8 cellular contexts compared by ENCODE assay signal in the genomic region with DNA sequence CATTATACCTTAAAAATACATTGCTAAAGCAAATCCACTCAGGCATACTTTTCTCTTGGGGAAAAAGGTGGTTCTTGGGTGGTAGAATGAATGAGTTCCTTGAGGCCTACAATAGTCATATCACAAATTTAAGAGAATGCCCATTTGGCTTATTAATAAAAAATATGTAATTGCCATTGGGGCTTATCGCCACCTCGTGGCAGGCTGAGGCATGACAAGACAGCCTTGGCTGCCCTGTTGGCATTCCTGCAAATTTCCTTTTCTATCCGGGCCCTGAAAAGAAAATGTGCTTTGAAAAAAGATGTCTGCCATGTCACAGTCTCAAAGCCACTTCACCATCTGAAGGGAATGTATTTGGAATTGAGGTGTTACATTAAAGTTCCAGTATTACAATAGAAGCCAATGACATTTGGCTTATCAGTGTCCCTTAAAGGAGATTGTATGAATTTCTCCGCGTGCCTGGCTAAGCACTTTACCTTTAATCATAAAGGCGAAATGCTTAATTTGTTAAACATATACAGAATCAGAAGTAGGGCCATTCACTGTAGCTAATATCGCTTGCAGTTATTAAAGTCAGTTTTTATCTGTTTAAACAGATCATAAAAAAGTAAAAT.
DNase-seq lines count a peak whose midpoint lies in the region; ATAC-seq, FAIRE-seq and TF ChIP-seq lines count a peak whose summit lies in the region.

No MANE protein-coding gene starts in this region.

- peaks cover 0 to 3% (median 0%) of the 10 kb centered on the region in 3 donors for H3K36me3 Mint-ChIP-seq in CD8-positive, alpha-beta memory T cell
- peaks cover 3% of the 10 kb centered on the region for H3K36me3 Mint-ChIP-seq in WTC11
- H3K36me3 Mint-ChIP-seq in effector memory CD8-positive, alpha-beta T cell (ENCODE audit: insufficient read depth): no peaks in the 10 kb centered on the region

- ATAC-seq in WTC11: no peak
- no peak for ATAC-seq in effector memory CD8-positive, alpha-beta T cell (replicated peaks)
- ATAC-seq in GM19035 (IDR thresholded peaks at IDR 0.05; ENCODE audit: unreplicated experiment): no peak

- CTCF ChIA-PET in CD8-positive, alpha-beta memory T cell (lab: Charles Lee): interaction anchor here (1.0 to 1.4 kb wide), 3 partner anchors 11 to 27 kb away, joined by 3 read pairs; no protein-coding TSS in a partner anchor
- CTCF ChIA-PET in HEK293 (lab: Yijun Ruan, JAX) (interaction anchor here (0.7 to 3.3 kb wide), 9 partner anchors 9 to 1168 kb away, joined by 3 to 30 read pairs (median 3); no protein-coding TSS in a partner anchor), WTC11 (lab: Charles Lee) (interaction anchor here (4.1 kb wide), 1 partner anchor 67 kb away, joined by 16 read pairs; no protein-coding TSS in a partner anchor)

- no peak overlapping the region for H3K4me3 Mint-ChIP-seq in CD8-positive, alpha-beta memory T cell
- H3K4me3 Mint-ChIP-seq in WTC11: no peak overlapping the region
- H3K4me3 Mint-ChIP-seq in effector memory CD8-positive, alpha-beta T cell: no peak overlapping the region

- no peak overlapping the region for H3K27ac ChIP-seq in CD8-positive, alpha-beta memory T cell (ENCODE audit: low read depth, low read length)
- no peak overlapping the region for H3K27ac ChIP-seq in HEK293 (ENCODE audit: extremely low read depth, low read depth, low read length)

- no peaks in the 10 kb centered on the region for H3K36me3 ChIP-seq in CD8-positive, alpha-beta memory T cell (ENCODE audit: insufficient read depth, low read length)
- no peaks in the 10 kb centered on the region for H3K36me3 ChIP-seq in HEK293 (ENCODE audit: control insufficient read depth in 2 of 2, insufficient read depth in 1 of 2, low read length in 2 of 2)

- H3K27ac Mint-ChIP-seq in CD8-positive, alpha-beta memory T cell: no peak overlapping the region
- no peak overlapping the region for H3K27ac Mint-ChIP-seq in WTC11
- peak overlapping the region in 1 of 2 donors; percentile 44 for H3K27ac Mint-ChIP-seq in effector memory CD8-positive, alpha-beta T cell

- FAIRE-seq in urothelium cell line (lab: Jason Lieb, UNC): peak; percentile 80

- peaks cover 6% of the 10 kb centered on the region for H3K4me1 ChIP-seq in CD8-positive, alpha-beta memory T cell (ENCODE audit: insufficient read depth, low read length)
- no peaks in the 10 kb centered on the region for H3K4me1 ChIP-seq in HEK293 (ENCODE audit: control insufficient read depth, insufficient read depth, low read length)

- peaks cover 0 to 9% (median 5%) of the 10 kb centered on the region in 5 donors for H3K9me3 Mint-ChIP-seq in CD8-positive, alpha-beta memory T cell
- H3K9me3 Mint-ChIP-seq in WTC11: peaks cover 17% of the 10 kb centered on the region
- H3K9me3 Mint-ChIP-seq in effector memory CD8-positive, alpha-beta T cell: peaks cover 3 to 6% of the 10 kb centered on the region in 2 donors

- DNase-seq in CD8-positive, alpha-beta memory T cell: peak in 4 of 5 donors; percentile 4 to 51 (median 22)
- DNase-seq in WTC11 (ENCODE audit: low spot score) (peak; percentile 57), myocyte (ENCODE audit: low read depth) (peak; percentile 42), urothelium cell line (ENCODE audit: low spot score) (peak; percentile 64), NCI-H128 (lab: John Stamatoyannopoulos, UW; ENCODE audit: unreplicated experiment) (no peak)
- DNase-seq in effector memory CD8-positive, alpha-beta T cell: peak; percentile 21 to 33 (median 27)

- POLR2A ChIA-PET in CD8-positive, alpha-beta memory T cell (lab: Charles Lee): no interaction called here
- POLR2A ChIA-PET in HEK293 (lab: Yijun Ruan, JAX): interaction anchor here (0.5 kb wide), 1 partner anchor 269 kb away, joined by 4 read pairs; no protein-coding TSS in a partner anchor
- POLR2A ChIA-PET in WTC11 (lab: Charles Lee): no interaction called here

- H3K9me3 ChIP-seq in CD8-positive, alpha-beta memory T cell (ENCODE audit: low read length): no peaks in the 10 kb centered on the region
- H3K9me3 ChIP-seq in HEK293 (ENCODE audit: control insufficient read depth, insufficient read depth, low read depth, low read length): no peaks in the 10 kb centered on the region

- H3K27me3 Mint-ChIP-seq in CD8-positive, alpha-beta memory T cell: peaks cover 0 to 3% of the 10 kb centered on the region in 2 donors
- H3K27me3 Mint-ChIP-seq in WTC11 (ENCODE audit: low read depth): no peaks in the 10 kb centered on the region
- H3K27me3 Mint-ChIP-seq in effector memory CD8-positive, alpha-beta T cell: peaks cover 1 to 3% of the 10 kb centered on the region in 2 donors

- H3K27me3 ChIP-seq in CD8-positive, alpha-beta memory T cell (ENCODE audit: insufficient read depth, low read length, poor library complexity, severe bottlenecking): no peaks in the 10 kb centered on the region

- H3K4me1 Mint-ChIP-seq in CD8-positive, alpha-beta memory T cell: peaks cover 8 to 22% (median 16%) of the 10 kb centered on the region in 3 donors
- H3K4me1 Mint-ChIP-seq in WTC11: no peaks in the 10 kb centered on the region
- no peaks in the 10 kb centered on the region for H3K4me1 Mint-ChIP-seq in effector memory CD8-positive, alpha-beta T cell (ENCODE audit: low read depth in 2 of 2)

- TF ChIP-seq CTCF in HEK293 (tag by site-specific recombination; IDR thresholded peaks at IDR 0.05) (peak; percentile 28; the same call in 1 of the 2 replicates), WTC11 (IDR thresholded peaks at IDR 0.05) (peak; percentile 88)

- H3K4me3 ChIP-seq in CD8-positive, alpha-beta memory T cell (ENCODE audit: low read length): no peak overlapping the region
- H3K4me3 ChIP-seq in HEK293 (ENCODE audit: low read depth, low read length): no peak overlapping the region

TF ChIP-seq in HEK293, 187 proteins besides CTCF, POLR2A, EP300 and RAD21:
- TF ChIP-seq ZNF654 (tag by site-specific recombination; IDR thresholded peaks at IDR 0.05; ENCODE audit: low read depth) (peak; percentile 46), ZNF701 (tag by site-specific recombination; IDR thresholded peaks at IDR 0.05) (no peak), ZNF707 (tag by site-specific recombination; IDR thresholded peaks at IDR 0.05) (no peak), KLF8 (tag by site-specific recombination; IDR thresholded peaks at IDR 0.05) (no peak), ZNF529 (tag by site-specific recombination; IDR thresholded peaks at IDR 0.05; ENCODE audit: insufficient replicate concordance) (no peak)

TF ChIP-seq in WTC11, 78 proteins besides CTCF, POLR2A, EP300 and RAD21 (continues in another document):
- TF ChIP-seq, protein P1, sequence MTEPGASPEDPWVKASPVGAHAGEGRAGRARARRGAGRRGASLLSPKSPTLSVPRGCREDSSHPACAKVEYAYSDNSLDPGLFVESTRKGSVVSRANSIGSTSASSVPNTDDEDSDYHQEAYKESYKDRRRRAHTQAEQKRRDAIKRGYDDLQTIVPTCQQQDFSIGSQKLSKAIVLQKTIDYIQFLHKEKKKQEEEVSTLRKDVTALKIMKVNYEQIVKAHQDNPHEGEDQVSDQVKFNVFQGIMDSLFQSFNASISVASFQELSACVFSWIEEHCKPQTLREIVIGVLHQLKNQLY (CRISPR knock-in tag; IDR thresholded peaks at IDR 0.05): no peak
- TF ChIP-seq, protein P2, sequence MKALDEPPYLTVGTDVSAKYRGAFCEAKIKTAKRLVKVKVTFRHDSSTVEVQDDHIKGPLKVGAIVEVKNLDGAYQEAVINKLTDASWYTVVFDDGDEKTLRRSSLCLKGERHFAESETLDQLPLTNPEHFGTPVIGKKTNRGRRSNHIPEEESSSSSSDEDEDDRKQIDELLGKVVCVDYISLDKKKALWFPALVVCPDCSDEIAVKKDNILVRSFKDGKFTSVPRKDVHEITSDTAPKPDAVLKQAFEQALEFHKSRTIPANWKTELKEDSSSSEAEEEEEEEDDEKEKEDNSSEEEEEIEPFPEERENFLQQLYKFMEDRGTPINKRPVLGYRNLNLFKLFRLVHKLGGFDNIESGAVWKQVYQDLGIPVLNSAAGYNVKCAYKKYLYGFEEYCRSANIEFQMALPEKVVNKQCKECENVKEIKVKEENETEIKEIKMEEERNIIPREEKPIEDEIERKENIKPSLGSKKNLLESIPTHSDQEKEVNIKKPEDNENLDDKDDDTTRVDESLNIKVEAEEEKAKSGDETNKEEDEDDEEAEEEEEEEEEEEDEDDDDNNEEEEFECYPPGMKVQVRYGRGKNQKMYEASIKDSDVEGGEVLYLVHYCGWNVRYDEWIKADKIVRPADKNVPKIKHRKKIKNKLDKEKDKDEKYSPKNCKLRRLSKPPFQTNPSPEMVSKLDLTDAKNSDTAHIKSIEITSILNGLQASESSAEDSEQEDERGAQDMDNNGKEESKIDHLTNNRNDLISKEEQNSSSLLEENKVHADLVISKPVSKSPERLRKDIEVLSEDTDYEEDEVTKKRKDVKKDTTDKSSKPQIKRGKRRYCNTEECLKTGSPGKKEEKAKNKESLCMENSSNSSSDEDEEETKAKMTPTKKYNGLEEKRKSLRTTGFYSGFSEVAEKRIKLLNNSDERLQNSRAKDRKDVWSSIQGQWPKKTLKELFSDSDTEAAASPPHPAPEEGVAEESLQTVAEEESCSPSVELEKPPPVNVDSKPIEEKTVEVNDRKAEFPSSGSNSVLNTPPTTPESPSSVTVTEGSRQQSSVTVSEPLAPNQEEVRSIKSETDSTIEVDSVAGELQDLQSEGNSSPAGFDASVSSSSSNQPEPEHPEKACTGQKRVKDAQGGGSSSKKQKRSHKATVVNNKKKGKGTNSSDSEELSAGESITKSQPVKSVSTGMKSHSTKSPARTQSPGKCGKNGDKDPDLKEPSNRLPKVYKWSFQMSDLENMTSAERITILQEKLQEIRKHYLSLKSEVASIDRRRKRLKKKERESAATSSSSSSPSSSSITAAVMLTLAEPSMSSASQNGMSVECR (CRISPR knock-in tag; IDR thresholded peaks at IDR 0.05; ENCODE audit: borderline replicate concordance): no peak
- TF ChIP-seq, protein P3, sequence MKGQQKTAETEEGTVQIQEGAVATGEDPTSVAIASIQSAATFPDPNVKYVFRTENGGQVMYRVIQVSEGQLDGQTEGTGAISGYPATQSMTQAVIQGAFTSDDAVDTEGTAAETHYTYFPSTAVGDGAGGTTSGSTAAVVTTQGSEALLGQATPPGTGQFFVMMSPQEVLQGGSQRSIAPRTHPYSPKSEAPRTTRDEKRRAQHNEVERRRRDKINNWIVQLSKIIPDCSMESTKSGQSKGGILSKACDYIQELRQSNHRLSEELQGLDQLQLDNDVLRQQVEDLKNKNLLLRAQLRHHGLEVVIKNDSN (CRISPR knock-in tag; IDR thresholded peaks at IDR 0.05): no peak
- TF ChIP-seq, protein P4, sequence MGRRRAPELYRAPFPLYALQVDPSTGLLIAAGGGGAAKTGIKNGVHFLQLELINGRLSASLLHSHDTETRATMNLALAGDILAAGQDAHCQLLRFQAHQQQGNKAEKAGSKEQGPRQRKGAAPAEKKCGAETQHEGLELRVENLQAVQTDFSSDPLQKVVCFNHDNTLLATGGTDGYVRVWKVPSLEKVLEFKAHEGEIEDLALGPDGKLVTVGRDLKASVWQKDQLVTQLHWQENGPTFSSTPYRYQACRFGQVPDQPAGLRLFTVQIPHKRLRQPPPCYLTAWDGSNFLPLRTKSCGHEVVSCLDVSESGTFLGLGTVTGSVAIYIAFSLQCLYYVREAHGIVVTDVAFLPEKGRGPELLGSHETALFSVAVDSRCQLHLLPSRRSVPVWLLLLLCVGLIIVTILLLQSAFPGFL (CRISPR knock-in tag; IDR thresholded peaks at IDR 0.05; ENCODE audit: borderline replicate concordance): no peak
- no peak for TF ChIP-seq TP53 (CRISPR knock-in tag; IDR thresholded peaks at IDR 0.05)
- no peak for TF ChIP-seq JUN (CRISPR knock-in tag; IDR thresholded peaks at IDR 0.05)
